In the genomic region with DNA sequence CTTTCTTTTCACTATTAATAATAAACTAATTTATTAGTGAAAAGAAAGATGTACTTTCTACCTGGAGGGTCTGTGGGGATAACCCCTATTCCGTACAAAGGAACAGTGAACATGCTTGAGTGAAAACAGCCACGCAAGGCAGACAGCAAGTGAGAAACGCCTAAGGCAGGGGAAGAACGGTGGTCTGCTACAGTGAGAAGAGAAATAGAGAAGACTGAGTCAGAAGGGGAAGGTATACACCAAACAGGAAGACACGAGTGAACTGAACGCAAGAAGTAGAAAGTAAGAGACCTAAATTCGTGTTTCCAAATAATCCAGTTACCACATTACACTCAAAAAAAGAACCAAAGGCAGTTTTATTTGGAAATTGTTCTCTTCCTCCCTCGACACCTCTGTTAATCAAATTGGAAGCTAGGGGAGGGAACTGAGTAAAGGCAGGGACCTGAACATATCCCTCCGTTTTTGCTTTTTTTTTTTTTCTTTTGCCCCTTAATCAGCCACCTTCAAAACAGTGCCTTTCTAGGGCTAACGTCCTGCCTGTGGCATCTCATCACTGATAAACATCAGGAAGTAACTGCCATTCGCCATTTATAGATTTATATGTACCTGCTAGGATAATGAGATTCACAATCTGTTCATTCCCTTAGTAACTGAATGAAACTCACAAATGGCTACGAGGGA, we compare ENCODE assay signal across 7 cellular contexts. TPM values are rescaled to one million over a fixed set of nuclear protein-coding genes. Genes with fewer than 3 reads are reported as not detected.
DNase-seq lines count a peak whose midpoint lies in the region; ATAC-seq and TF ChIP-seq lines count a peak whose summit lies in the region.

No MANE protein-coding gene starts in this region.

- H3K9me3 ChIP-seq in RWPE2 (ENCODE audit: severe bottlenecking), result no peaks in the 10 kb centered on the region
- H3K9me3 ChIP-seq in gastrocnemius medialis, result no peaks in the 10 kb centered on the region

- no peak overlapping the region for H3K4me3 ChIP-seq in RWPE2 (ENCODE audit: severe bottlenecking)
- H3K4me3 ChIP-seq in gastrocnemius medialis, result peak overlapping the region in 3 of 4 donors; percentile 15 to 19 (median 16)

- TF ChIP-seq POLR2A in gastrocnemius medialis (IDR thresholded peaks at IDR 0.05), result no peak

- no peak for TF ChIP-seq CTCF in RWPE2 (IDR thresholded peaks at IDR 0.05; ENCODE audit: poor library complexity, severe bottlenecking)
- no peak for TF ChIP-seq CTCF in gastrocnemius medialis (IDR thresholded peaks at IDR 0.05 in 4 of 5, conservative IDR thresholded peaks at IDR 0.05 in 1 of 5)

- no peak for DNase-seq in RWPE2 (ENCODE audit: low spot score)
- DNase-seq in epithelial cell of prostate (ENCODE audit: low read depth, low spot score), result no peak
- DNase-seq in gastrocnemius medialis, result no peak
- DNase-seq in SW480 (ENCODE audit: low spot score), result no peak
- no peak for DNase-seq in NCI-H1694 (lab: John Stamatoyannopoulos, UW)

- H3K27ac ChIP-seq in RWPE2 (ENCODE audit: poor library complexity, severe bottlenecking) (peak overlapping the region; percentile 84), epithelial cell of prostate (peak overlapping the region; percentile 95), gastrocnemius medialis (peak overlapping the region; percentile 56 to 80 (median 63))

- peak; percentile 56 for ATAC-seq in GM18861 (IDR thresholded peaks at IDR 0.05; ENCODE audit: unreplicated experiment)
- ATAC-seq in HG02642 (IDR thresholded peaks at IDR 0.05; ENCODE audit: poor library complexity, unreplicated experiment), result peak; percentile 79
- no peak; the same call in 2 of the 3 replicates for ATAC-seq in RWPE2 (ENCODE audit: low read depth)
- peak in 1 of 2 donors; percentile 17 for ATAC-seq in gastrocnemius medialis

- intact Hi-C loops in gastrocnemius medialis (cut with DNase I; ENCODE audit: low total_unique reads), result loop anchor here (2.0 kb wide), 1 partner anchor 48 kb away; a partner anchor contains a TSS

- H3K27me3 ChIP-seq in RWPE2 (ENCODE audit: insufficient read depth, poor library complexity, severe bottlenecking), result no peaks in the 10 kb centered on the region
- no peaks in the 10 kb centered on the region for H3K27me3 ChIP-seq in gastrocnemius medialis

- H3K36me3 ChIP-seq in RWPE2 (ENCODE audit: low read depth) (no peaks in the 10 kb centered on the region), gastrocnemius medialis (no peaks in the 10 kb centered on the region)

- peaks cover 35% of the 10 kb centered on the region for H3K4me1 ChIP-seq in RWPE2 (ENCODE audit: insufficient read depth, poor library complexity, severe bottlenecking)
- H3K4me1 ChIP-seq in gastrocnemius medialis, result peaks cover 15 to 27% of the 10 kb centered on the region in 2 donors

- in situ Hi-C loops in gastrocnemius medialis (cut with MboI; ENCODE audit: low sequenced_read_pairs in 4 of 4), result no loop called here

RNA-seq across cellular contexts. Expression of a gene that starts 48.9 kb away (rescaled TPM):
- 10 to 100 TPM; 21.8 to 42.9 (median 33.1) TPM for total RNA-seq in gastrocnemius medialis
